17 cellular contexts compared by ENCODE assay signal in genomic region chr22:41262250-41262765, GRCh38. TPM values are rescaled to one million over a fixed set of nuclear protein-coding genes. Genes with fewer than 3 reads are reported as not detected.
DNase-seq lines count a peak whose midpoint lies in the region; ATAC-seq and TF ChIP-seq lines count a peak whose summit lies in the region.
"Had no signal": no experiment of that assay in that cellular context is flagged by ENCODE, and none has a peak within 500 bp of the region (broad histone marks: within the 10 kb centered on the region; RNA-seq: fewer than 3 reads in every experiment).

No MANE protein-coding gene starts in this region.

- peak; percentile 42 for DNase-seq in natural killer cell treated with Interleukin-12 subunit alpha and Interleukin-12 subunit beta and Interleukin-15 and Interleukin-18, amount 100 ng/mL, for 72 hours (ENCODE audit: low spot score)
- DNase-seq in natural killer cell (no peak), RWPE1 (ENCODE audit: low spot score) (no peak), islet precursor cell (peak; percentile 36), SK-N-DZ (ENCODE audit: low spot score) (no peak), GM13977 (ENCODE audit: low spot score) (no peak)
- DNase-seq: CD4-positive, alpha-beta memory T cell; HCEC 1CT; NCI-H146; NCI-H2081 treated with DMSO at 0.1 percent for 48 hours; NCI-H2227 treated with DMSO at 0.1 percent for 48 hours; NCI-H524; PC-9; SK-N-SH had no signal

- H3K4me1 Mint-ChIP-seq in natural killer cell treated with Interleukin-12 subunit alpha and Interleukin-12 subunit beta and Interleukin-15 and Interleukin-18, amount 100 ng/mL, for 72 hours (ENCODE audit: low read depth in 2 of 2) = peaks cover 0 to 2% of the 10 kb centered on the region in 2 donors
- no peaks in the 10 kb centered on the region for H3K4me1 Mint-ChIP-seq in natural killer cell

- in situ Hi-C loops in GM13977 (cut with MboI; ENCODE audit: low pct_unique_long_range_greater_than_20kb, low sequenced_read_pairs, unreplicated experiment) = no loop called here

- TF ChIP-seq CTCF in natural killer cell (IDR thresholded peaks at IDR 0.05) = no peak
- no peak for TF ChIP-seq CTCF in RWPE1 (conservative IDR thresholded peaks at IDR 0.05; ENCODE audit: low read depth)
- no peak for TF ChIP-seq CTCF in GM13977 (IDR thresholded peaks at IDR 0.05; ENCODE audit: extremely low read depth, insufficient read depth, missing control alignments)

- H3K4me3 Mint-ChIP-seq in natural killer cell treated with Interleukin-12 subunit alpha and Interleukin-12 subunit beta and Interleukin-15 and Interleukin-18, amount 100 ng/mL, for 72 hours = no peak overlapping the region
- no peak overlapping the region for H3K4me3 Mint-ChIP-seq in natural killer cell
- H3K4me3 Mint-ChIP-seq: CD4-positive, alpha-beta memory T cell had no signal

- H3K27ac ChIP-seq in RWPE1 = peak overlapping the region; percentile 29
- H3K27ac ChIP-seq: HL-60, PC-9 had no signal

- no peaks in the 10 kb centered on the region for H3K36me3 Mint-ChIP-seq in natural killer cell treated with Interleukin-12 subunit alpha and Interleukin-12 subunit beta and Interleukin-15 and Interleukin-18, amount 100 ng/mL, for 72 hours
- no peaks in the 10 kb centered on the region for H3K36me3 Mint-ChIP-seq in natural killer cell

- H3K27ac Mint-ChIP-seq in natural killer cell treated with Interleukin-12 subunit alpha and Interleukin-12 subunit beta and Interleukin-15 and Interleukin-18, amount 100 ng/mL, for 72 hours = no peak overlapping the region
- H3K27ac Mint-ChIP-seq in natural killer cell = no peak overlapping the region

- H3K27me3 Mint-ChIP-seq in natural killer cell treated with Interleukin-12 subunit alpha and Interleukin-12 subunit beta and Interleukin-15 and Interleukin-18, amount 100 ng/mL, for 72 hours = no peaks in the 10 kb centered on the region
- no peaks in the 10 kb centered on the region for H3K27me3 Mint-ChIP-seq in natural killer cell (ENCODE audit: low read depth in 2 of 2)
- H3K27me3 Mint-ChIP-seq: CD4-positive, alpha-beta memory T cell had no signal

- H3K9me3 Mint-ChIP-seq in natural killer cell treated with Interleukin-12 subunit alpha and Interleukin-12 subunit beta and Interleukin-15 and Interleukin-18, amount 100 ng/mL, for 72 hours = no peaks in the 10 kb centered on the region
- no peaks in the 10 kb centered on the region for H3K9me3 Mint-ChIP-seq in natural killer cell
- H3K9me3 Mint-ChIP-seq: CD4-positive, alpha-beta memory T cell had no signal

- POLR2A ChIA-PET in RWPE1 (lab: Yijun Ruan, JAX; ENCODE audit: low non-redundant PET) = no interaction called here

- CTCF ChIA-PET in RWPE1 (lab: Yijun Ruan, JAX) = no interaction called here

- intact Hi-C loops in natural killer cell (cut with micrococcal nuclease) = no loop called here

- no peak for ATAC-seq in natural killer cell treated with Interleukin-12 subunit alpha and Interleukin-12 subunit beta and Interleukin-15 and Interleukin-18, amount 100 ng/mL, for 72 hours
- ATAC-seq in natural killer cell (no peak), GM19463 (IDR thresholded peaks at IDR 0.05; ENCODE audit: unreplicated experiment) (no peak)
- ATAC-seq: K562 had no signal

RNA-seq across cellular contexts. Expression of gene CHADL, which starts 21.6 kb away (rescaled TPM):
- under 1 TPM; 0.40 to 0.45 TPM for total RNA-seq in natural killer cell treated with Interleukin-12 subunit alpha and Interleukin-12 subunit beta and Interleukin-15 and Interleukin-18, amount 100 ng/mL, for 72 hours
- 1 to 10 TPM in 1 of 3 donors, under 1 TPM in 2; 0.35 to 1.2 (median 0.36) TPM for total RNA-seq in natural killer cell
- 1.1 and 2.8 TPM in 2 replicates for polyA plus RNA-seq in SK-N-DZ (2014; cell fraction: cytosol; rRNA removed)
- polyA plus RNA-seq in SK-N-DZ (2014; cell fraction: nucleus; rRNA removed) = 0.47 and 3.0 TPM in 2 replicates
- total RNA-seq: K562 had no signal
- polyA plus RNA-seq: K562 had no signal

RNA-seq across cellular contexts. Expression of gene RANGAP1, which starts 23.7 kb away (rescaled TPM):
- 100 to 1,000 TPM; 101 to 216 TPM for total RNA-seq in natural killer cell treated with Interleukin-12 subunit alpha and Interleukin-12 subunit beta and Interleukin-15 and Interleukin-18, amount 100 ng/mL, for 72 hours
- total RNA-seq in natural killer cell = 10 to 100 TPM; 44.0 to 54.2 (median 54.0) TPM
- 96.5 and 99.1 TPM in 2 replicates for polyA plus RNA-seq in SK-N-DZ (2014; cell fraction: cytosol; rRNA removed)
- polyA plus RNA-seq in SK-N-DZ (2014; cell fraction: nucleus; rRNA removed) = 87.6 and 101 TPM in 2 replicates

RNA-seq across cellular contexts. Expression of gene ZC3H7B, which starts 39.0 kb away (rescaled TPM):
- 10 to 100 TPM; 51.2 to 68.9 TPM for total RNA-seq in natural killer cell treated with Interleukin-12 subunit alpha and Interleukin-12 subunit beta and Interleukin-15 and Interleukin-18, amount 100 ng/mL, for 72 hours
- 10 to 100 TPM; 33.9 to 40.3 (median 38.3) TPM for total RNA-seq in natural killer cell
- polyA plus RNA-seq in SK-N-DZ (2014; cell fraction: cytosol; rRNA removed) = 41.9 and 43.2 TPM in 2 replicates
- 46.3 and 53.1 TPM in 2 replicates for polyA plus RNA-seq in SK-N-DZ (2014; cell fraction: nucleus; rRNA removed)

RNA-seq across cellular contexts. Expression of gene L3MBTL2, which starts 57.2 kb away (rescaled TPM):
- 10 to 100 TPM; 42.6 to 71.1 TPM for total RNA-seq in natural killer cell treated with Interleukin-12 subunit alpha and Interleukin-12 subunit beta and Interleukin-15 and Interleukin-18, amount 100 ng/mL, for 72 hours
- 10 to 100 TPM; 25.2 to 32.1 (median 31.7) TPM for total RNA-seq in natural killer cell
- polyA plus RNA-seq in SK-N-DZ (2014; cell fraction: cytosol; rRNA removed) = 24.6 and 28.3 TPM in 2 replicates
- 30.6 and 40.3 TPM in 2 replicates for polyA plus RNA-seq in SK-N-DZ (2014; cell fraction: nucleus; rRNA removed)

Comparison
In these comparisons a context has a peak if more than half of its experiments do, and no peak if none do; other contexts are left out.
1. DNase-seq: peak in natural killer cell treated with Interleukin-12 subunit alpha and Interleukin-12 subunit beta and Interleukin-15 and Interleukin-18, amount 100 ng/mL, for 72 hours (single experiment) and islet precursor cell (single experiment); none in natural killer cell (single experiment), RWPE1 (single experiment), SK-N-DZ (single experiment) and GM13977 (single experiment).